Comparison of ENCODE assay signal across 12 cellular contexts in the genomic region with DNA sequence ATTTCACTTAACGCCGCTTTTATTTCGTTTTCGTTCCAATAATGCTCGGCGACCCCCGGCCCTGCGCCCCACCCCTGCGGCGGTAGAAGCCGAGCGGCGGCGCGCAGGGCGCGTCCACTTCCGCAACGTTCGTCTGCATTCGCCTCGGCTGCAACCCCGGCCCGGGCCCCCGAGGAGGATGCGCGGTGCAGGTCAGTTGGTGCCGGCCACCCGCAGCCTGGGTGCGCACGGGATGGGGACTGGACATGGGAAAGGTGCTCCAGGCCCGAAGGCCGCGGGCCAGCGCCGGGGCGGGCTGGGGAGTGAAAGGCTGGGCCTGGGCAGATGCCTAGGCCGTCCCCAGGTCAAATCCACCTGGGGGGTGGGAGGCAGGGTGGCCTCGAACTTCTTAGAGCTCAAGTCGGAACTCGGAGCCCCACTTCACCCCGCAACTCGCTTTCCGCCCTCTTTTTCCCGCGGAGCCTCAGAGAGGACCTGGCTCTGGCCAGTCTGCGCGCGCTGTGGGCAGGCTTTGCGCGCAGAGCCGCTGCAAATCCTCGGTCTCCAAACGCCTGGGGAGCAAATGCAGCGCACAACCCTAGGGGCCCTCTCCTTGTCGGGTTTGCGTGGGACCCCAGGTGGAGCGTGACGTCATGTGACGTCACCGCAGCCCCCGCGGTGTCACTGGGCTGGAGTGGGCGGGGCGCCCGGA. TPM values are rescaled to one million over a fixed set of nuclear protein-coding genes. Genes with fewer than 3 reads are reported as not detected.
DNase-seq lines count a peak whose midpoint lies in the region; ATAC-seq, FAIRE-seq and TF ChIP-seq lines count a peak whose summit lies in the region.
"Had no signal": no experiment of that assay in that cellular context is flagged by ENCODE, and none has a peak within 500 bp of the region (broad histone marks: within the 10 kb centered on the region; RNA-seq: fewer than 3 reads in every experiment).

No MANE protein-coding gene starts in this region.

- TF ChIP-seq POLR2A in GM12892 (IDR thresholded peaks at IDR 0.05; ENCODE audit: low read depth, low read length), result no peak

- DNase-seq in NCI-H1436 (lab: John Stamatoyannopoulos, UW) (peak; percentile 36), NCI-H1436 treated with DMSO at 0.1 percent for 48 hours (lab: John Stamatoyannopoulos, UW) (no peak), NCI-H774 (lab: John Stamatoyannopoulos, UW) (peak; percentile 10), hepatocyte (ENCODE audit: low spot score) (no peak), retina (peak; percentile 66), GM12892 (ENCODE audit: insufficient read length) (no peak), NCI-H1092 treated with DMSO at 0.1 percent for 48 hours (lab: John Stamatoyannopoulos, UW) (no peak)

- H3K9me3 ChIP-seq in hepatocyte (ENCODE audit: low read depth), result no peaks in the 10 kb centered on the region
- H3K9me3 ChIP-seq: left lung had no signal

- H3K9me2 ChIP-seq in hepatocyte (replicated peaks; ENCODE audit: insufficient read depth), result no peaks in the 10 kb centered on the region

- H3K27ac ChIP-seq in hepatocyte, result no peak overlapping the region
- H3K27ac ChIP-seq: left lung had no signal

- H3K4me3 ChIP-seq in hepatocyte, result no peak overlapping the region

- H3K79me2 ChIP-seq in hepatocyte, result no peaks in the 10 kb centered on the region

- peaks cover 98% of the 10 kb centered on the region for H3K27me3 ChIP-seq in hepatocyte

- H4K20me1 ChIP-seq in hepatocyte (ENCODE audit: insufficient read depth, poor library complexity, severe bottlenecking), result no peaks in the 10 kb centered on the region

- no peak for FAIRE-seq in GM12892 (lab: Jason Lieb, UNC)
- FAIRE-seq: endometrium had no signal

- H3K4me2 ChIP-seq in hepatocyte, result peak overlapping the region; percentile 76

- no peak for TF ChIP-seq CTCF in hepatocyte (IDR thresholded peaks at IDR 0.05; ENCODE audit: poor library complexity)

- ATAC-seq in GM18517 (IDR thresholded peaks at IDR 0.05; ENCODE audit: unreplicated experiment), result no peak
- ATAC-seq: left lung, Right ventricle myocardium inferior had no signal

- no peaks in the 10 kb centered on the region for H3K36me3 ChIP-seq in hepatocyte (replicated peaks; ENCODE audit: insufficient read depth, low read depth)
- H3K36me3 ChIP-seq: left lung had no signal

- peak overlapping the region; percentile 26 for H2AFZ ChIP-seq in hepatocyte

- peaks cover 50% of the 10 kb centered on the region for H3K4me1 ChIP-seq in hepatocyte (ENCODE audit: insufficient read depth)

- WGBS in hepatocyte (ENCODE audit: low lambda C conversion rate, missing lambda C conversion rate), result 4% methylated on average over 65 of the region's 66 CpGs

RNA-seq across cellular contexts. Expression of a gene that starts 3.2 kb away (rescaled TPM):
- total RNA-seq in hepatocyte, result not detected in 2 replicates
- polyA plus RNA-seq in hepatocyte, result 0.22 TPM in 1 of 2 replicates, not detected in the other
- polyA plus RNA-seq in GM12892 (2012; ENCODE audit: missing spikeins), result not detected
- total RNA-seq: A172, left lung, Right ventricle myocardium inferior had no signal

Comparison
In these comparisons a context has a peak if more than half of its experiments do, and no peak if none do; other contexts are left out.
1. DNase-seq: peak in NCI-H1436 (single experiment), NCI-H774 (single experiment) and retina (single experiment); none in NCI-H1436 treated with DMSO at 0.1 percent for 48 hours (single experiment), hepatocyte (single experiment), GM12892 (single experiment) and NCI-H1092 treated with DMSO at 0.1 percent for 48 hours (single experiment).